9 cellular contexts compared by ENCODE assay signal in the genomic region with DNA sequence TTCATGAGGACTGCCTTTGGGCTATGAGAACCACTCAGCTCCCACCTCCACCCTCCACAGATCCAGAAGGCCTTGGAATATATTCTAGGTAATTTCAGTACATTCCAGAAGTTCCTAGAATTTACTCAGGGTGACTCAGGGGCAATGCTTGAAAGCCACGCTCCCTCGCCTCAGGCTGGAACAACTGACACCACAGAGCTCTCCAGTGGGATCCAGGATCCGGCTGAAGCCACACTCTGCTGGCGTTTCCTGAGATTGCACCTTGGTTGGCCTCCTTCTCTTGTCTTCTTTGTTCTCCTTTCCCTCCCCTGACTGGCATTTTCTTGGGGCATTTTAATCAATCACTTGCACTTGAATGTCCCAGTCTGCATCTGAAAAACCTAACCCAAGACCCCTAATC.
DNase-seq lines count a peak whose midpoint lies in the region; ATAC-seq and TF ChIP-seq lines count a peak whose summit lies in the region.
"Had no signal": no experiment of that assay in that cellular context is flagged by ENCODE, and none has a peak within 500 bp of the region (broad histone marks: within the 10 kb centered on the region; RNA-seq: fewer than 3 reads in every experiment).

No MANE protein-coding gene starts in this region.

- H3K9me3 ChIP-seq in trophoblast cell (ENCODE audit: insufficient read depth, low read depth, low read length) = peaks cover 2% of the 10 kb centered on the region

- H3K27me3 ChIP-seq in trophoblast cell (ENCODE audit: insufficient read depth, low read length) = no peaks in the 10 kb centered on the region

- no peaks in the 10 kb centered on the region for H3K79me2 ChIP-seq in trophoblast cell (ENCODE audit: control insufficient read depth, insufficient read depth, low read length, poor library complexity)

- no peak overlapping the region for H3K9ac ChIP-seq in trophoblast cell (ENCODE audit: low read length)

- no peak overlapping the region for H2AK5ac ChIP-seq in trophoblast cell (ENCODE audit: low read length)

- H2BK5ac ChIP-seq in trophoblast cell (ENCODE audit: low read depth, low read length, poor library complexity) = peak overlapping the region; percentile 20

- H3K4me2 ChIP-seq in trophoblast cell (ENCODE audit: low read length) = no peak overlapping the region

- DNase-seq in GM12864 (ENCODE audit: low read depth) = no peak
- DNase-seq in RPMI7951 (ENCODE audit: low read depth) = peak; percentile 97
- DNase-seq in fibroblast of gingiva (ENCODE audit: low read depth) = peak; percentile 73
- DNase-seq in trophoblast cell = peak; percentile 94 to 98
- DNase-seq in middle frontal gyrus (ENCODE audit: extremely low spot score, low spot score) = no peak
- no peak for DNase-seq in OCI-M2 (lab: John Stamatoyannopoulos, UW; ENCODE audit: unreplicated experiment)
- no peak for DNase-seq in activated CD4-positive, alpha-beta T cell treated with anti-CD3 and anti-CD28 coated beads, Interleukin-2, amount 50 U/mL, for 48 hours
- DNase-seq: cortex of kidney had no signal

- H2BK120ac ChIP-seq in trophoblast cell (ENCODE audit: insufficient read depth, low read length, poor library complexity) = peak overlapping the region; percentile 9

- H4K91ac ChIP-seq in trophoblast cell (ENCODE audit: low read depth, low read length) = peak overlapping the region; percentile 64

- WGBS in trophoblast cell (ENCODE audit: extremely low coverage, insufficient coverage, insufficient read length) = no CpG with 5 or more reads among the region's 4 CpGs

- H3K4me3 ChIP-seq in GM12864 (ENCODE audit: low read depth, low read length) = no peak overlapping the region
- H3K4me3 ChIP-seq in trophoblast cell (ENCODE audit: low read depth, low read length) = no peak overlapping the region

- no peaks in the 10 kb centered on the region for H3K36me3 ChIP-seq in trophoblast cell (ENCODE audit: control insufficient read depth in 1 of 2, insufficient read depth in 2 of 2, low read length in 2 of 2)

- peaks cover 6% of the 10 kb centered on the region for H3K79me1 ChIP-seq in trophoblast cell (ENCODE audit: low read length)

- H3K18ac ChIP-seq in trophoblast cell (ENCODE audit: low read length) = no peak overlapping the region

- no peak overlapping the region for H3K23ac ChIP-seq in trophoblast cell (ENCODE audit: low read length)

- H3K4me1 ChIP-seq in trophoblast cell (ENCODE audit: control insufficient read depth in 1 of 2, insufficient read depth in 2 of 2, low read length in 2 of 2) = peaks cover 6% of the 10 kb centered on the region in 2 experiments

- peak; percentile 19 for TF ChIP-seq CTCF in GM12864 (IDR thresholded peaks at IDR 0.05; ENCODE audit: low read depth, low read length, missing control alignments)

- H3K14ac ChIP-seq in trophoblast cell (ENCODE audit: low read length) = no peak overlapping the region

- H3K27ac ChIP-seq in trophoblast cell (ENCODE audit: low read depth, low read length) = peak overlapping the region; percentile 5

- H3K4ac ChIP-seq in trophoblast cell (ENCODE audit: low read depth, low read length) = no peak overlapping the region

- H2AFZ ChIP-seq in trophoblast cell (ENCODE audit: insufficient read depth, low read length, poor library complexity) = no peak overlapping the region

- no peak overlapping the region for H4K8ac ChIP-seq in trophoblast cell (ENCODE audit: low read depth, low read length)

- peak overlapping the region; percentile 66 for H2BK12ac ChIP-seq in trophoblast cell (ENCODE audit: low read length)

- no peak for ATAC-seq in GM18873 (IDR thresholded peaks at IDR 0.05; ENCODE audit: low FRiP score, unreplicated experiment)

- no peak overlapping the region for H4K12ac ChIP-seq in trophoblast cell (ENCODE audit: low read depth, low read length)

Comparison
In these comparisons a context has a peak if more than half of its experiments do, and no peak if none do; other contexts are left out.
1. DNase-seq: peak in RPMI7951 (single experiment), fibroblast of gingiva (single experiment) and trophoblast cell (2 of 2); none in GM12864 (single experiment), middle frontal gyrus (single experiment), OCI-M2 (single experiment) and activated CD4-positive, alpha-beta T cell treated with anti-CD3 and anti-CD28 coated beads, Interleukin-2, amount 50 U/mL, for 48 hours (0 of 2).